Comparison of ENCODE assay signal across 8 cellular contexts in the genomic region with DNA sequence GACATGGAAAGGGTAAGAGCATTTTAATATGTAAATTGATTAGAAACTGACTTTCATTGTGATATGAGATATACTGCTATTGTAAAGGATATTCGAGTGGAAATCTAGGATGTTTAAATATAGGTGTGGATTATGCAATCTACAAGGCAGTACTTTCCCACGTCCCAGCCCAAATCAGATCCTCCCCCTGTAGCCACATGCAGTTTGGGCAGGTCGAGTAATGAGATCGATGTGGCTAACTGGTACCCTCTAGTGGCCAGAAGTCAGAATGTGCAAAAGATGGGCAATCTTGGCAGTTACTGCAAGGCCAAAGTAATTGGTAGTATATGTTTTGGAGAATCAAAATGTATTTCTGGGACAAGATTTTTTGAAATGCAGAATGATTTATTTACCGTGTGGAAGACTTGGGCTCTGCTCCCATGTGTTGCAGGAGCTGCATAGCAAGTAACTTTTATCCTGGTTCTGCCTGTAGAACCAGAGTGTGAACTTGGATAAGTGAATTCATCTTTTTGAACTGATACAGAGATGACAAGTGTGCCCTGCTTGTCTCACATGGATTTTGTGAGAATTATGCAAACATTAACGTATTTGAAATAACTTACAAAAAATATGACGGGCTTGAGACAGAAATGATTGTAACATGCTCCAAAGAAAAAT.
DNase-seq lines count a peak whose midpoint lies in the region; ATAC-seq, FAIRE-seq and TF ChIP-seq lines count a peak whose summit lies in the region.

No MANE protein-coding gene starts in this region.

- DNase-seq in D721Med (ENCODE audit: insufficient read length, low spot score) = peak; percentile 33
- DNase-seq in M059J (ENCODE audit: low read depth) = peak; percentile 51
- peak; percentile 3 for DNase-seq in T follicular helper cell (ENCODE audit: low read depth)
- DNase-seq in cerebellar cortex (ENCODE audit: low spot score) = peak; percentile 85
- peak; percentile 7 for DNase-seq in kidney epithelial cell (ENCODE audit: low read depth)
- peak; percentile 43 to 54 for DNase-seq in stimulated activated CD4-positive, alpha-beta T cell treated with anti-CD3 and anti-CD28 coated beads, Interleukin-2, amount 100 ng/mL, for 24 hours
- no peak for DNase-seq in cortex of kidney (lab: John Stamatoyannopoulos, UW)

- H3K36me3 ChIP-seq in kidney epithelial cell (ENCODE audit: control insufficient read depth, insufficient read depth, low read length) = no peaks in the 10 kb centered on the region

- no peaks in the 10 kb centered on the region for H3K27me3 ChIP-seq in kidney epithelial cell (ENCODE audit: control insufficient read depth, insufficient read depth, low read length)

- no peak overlapping the region for H3K4me3 ChIP-seq in kidney epithelial cell (ENCODE audit: low read depth, low read length)

- FAIRE-seq in D721Med (lab: Jason Lieb, UNC) = peak; percentile 80

- peak; percentile 92 for TF ChIP-seq CTCF in D721Med (IDR thresholded peaks at IDR 0.05; ENCODE audit: insufficient read depth, missing control alignments)
- TF ChIP-seq CTCF in kidney epithelial cell (IDR thresholded peaks at IDR 0.05; ENCODE audit: insufficient read depth, low read length, poor library complexity, severe bottlenecking) = peak; percentile 79

- ATAC-seq in GM21381 (IDR thresholded peaks at IDR 0.05; ENCODE audit: unreplicated experiment) = peak; percentile 70
